7 cellular contexts compared by ENCODE assay signal in genomic region chr11:110093407-110094297, GRCh38. TPM values are rescaled to one million over a fixed set of nuclear protein-coding genes. Genes with fewer than 3 reads are reported as not detected.
DNase-seq lines count a peak whose midpoint lies in the region; ATAC-seq and TF ChIP-seq lines count a peak whose summit lies in the region.

No MANE protein-coding gene starts in this region.

- H3K27ac Mint-ChIP-seq in stimulated activated naive CD8-positive, alpha-beta T cell treated with anti-CD3 and anti-CD28 coated beads, Interleukin-15, Interleukin-2, amounts not matched to agents 100 ng/mL and 50 ng/mL, for 24 hours = no peak overlapping the region

- DNase-seq in GM04503 (ENCODE audit: low read depth) (peak; percentile 27), SK-N-MC (ENCODE audit: low read depth, low spot score) (no peak), dorsolateral prefrontal cortex (peak; percentile 49 to 78 (median 62))

- TF ChIP-seq RAD21 in liver (IDR thresholded peaks at IDR 0.05) = peak in 1 of 2 donors; percentile 6

- H3K27ac ChIP-seq in HUES6 (ENCODE audit: low read depth, low read length) (no peak overlapping the region), SK-N-MC (no peak overlapping the region), dorsolateral prefrontal cortex (peak overlapping the region; percentile 78 to 99 (median 95)), liver (ENCODE audit: low read depth in 1 of 2, low read length in 2 of 2) (peak overlapping the region; percentile 89 to 90)

- H3K9ac ChIP-seq in HUES6 (ENCODE audit: low read length) (peak overlapping the region; percentile 89), SK-N-MC (ENCODE audit: insufficient read length) (peak overlapping the region; percentile 78), liver (ENCODE audit: low read depth in 1 of 2, low read length in 2 of 2) (peak overlapping the region; percentile 43 to 73)

- H3K27me3 ChIP-seq in HUES6 (ENCODE audit: control insufficient read depth, insufficient read depth, low read length) = peaks cover 37% of the 10 kb centered on the region
- no peaks in the 10 kb centered on the region for H3K27me3 ChIP-seq in dorsolateral prefrontal cortex
- H3K27me3 ChIP-seq in liver (ENCODE audit: control insufficient read depth in 4 of 4, insufficient read depth in 4 of 4, low read length in 3 of 4) = no peaks in the 10 kb centered on the region

- TF ChIP-seq CTCF in dorsolateral prefrontal cortex (IDR thresholded peaks at IDR 0.05 in 54 of 56, conservative IDR thresholded peaks at IDR 0.05 in 2 of 56; ENCODE audit: low read depth in 1 of 56, partially characterized antibody in 56 of 56) (peak in 5 of 56 donors; percentile 5 to 23 (median 15)), liver (IDR thresholded peaks at IDR 0.05; ENCODE audit: low read depth, low read length, missing input control) (no peak)

- H3K9me3 ChIP-seq in HUES6 (ENCODE audit: control insufficient read depth, insufficient read depth, low read depth, low read length) (no peaks in the 10 kb centered on the region), SK-N-MC (ENCODE audit: low read depth, low read length) (no peaks in the 10 kb centered on the region), liver (ENCODE audit: control insufficient read depth in 4 of 4, low read length in 3 of 4) (no peaks in the 10 kb centered on the region)

- H3K4me1 ChIP-seq in HUES6 (ENCODE audit: control insufficient read depth, insufficient read depth, low read length) (peaks cover 19% of the 10 kb centered on the region), liver (ENCODE audit: control insufficient read depth in 4 of 4, insufficient read depth in 4 of 4, low read length in 3 of 4) (peaks cover 1 to 22% (median 11%) of the 10 kb centered on the region in 4 donors)

- H3K4me1 Mint-ChIP-seq in stimulated activated naive CD8-positive, alpha-beta T cell treated with anti-CD3 and anti-CD28 coated beads, Interleukin-15, Interleukin-2, amounts not matched to agents 100 ng/mL and 50 ng/mL, for 24 hours (ENCODE audit: low read depth) = peaks cover 16% of the 10 kb centered on the region

- ATAC-seq in GM21423 (IDR thresholded peaks at IDR 0.05; ENCODE audit: unreplicated experiment) = peak; percentile 11

- no peaks in the 10 kb centered on the region for H3K36me3 Mint-ChIP-seq in stimulated activated naive CD8-positive, alpha-beta T cell treated with anti-CD3 and anti-CD28 coated beads, Interleukin-15, Interleukin-2, amounts not matched to agents 100 ng/mL and 50 ng/mL, for 24 hours (ENCODE audit: low read depth)

- peak overlapping the region; percentile 75 for H3K4me3 Mint-ChIP-seq in stimulated activated naive CD8-positive, alpha-beta T cell treated with anti-CD3 and anti-CD28 coated beads, Interleukin-15, Interleukin-2, amounts not matched to agents 100 ng/mL and 50 ng/mL, for 24 hours

- WGBS in liver = 1% methylated on average over 80 of the region's 80 CpGs

- intact Hi-C loops in dorsolateral prefrontal cortex (cut with DNase I) = loop anchor here (2.0 to 5.0 kb wide), 8 partner anchors 39 to 339 kb away; partner anchors contain the start of gene RDX (in 1 of the 2)

- no peaks in the 10 kb centered on the region for H3K9me3 Mint-ChIP-seq in stimulated activated naive CD8-positive, alpha-beta T cell treated with anti-CD3 and anti-CD28 coated beads, Interleukin-15, Interleukin-2, amounts not matched to agents 100 ng/mL and 50 ng/mL, for 24 hours

- H3K27me3 Mint-ChIP-seq in stimulated activated naive CD8-positive, alpha-beta T cell treated with anti-CD3 and anti-CD28 coated beads, Interleukin-15, Interleukin-2, amounts not matched to agents 100 ng/mL and 50 ng/mL, for 24 hours = peaks cover 46% of the 10 kb centered on the region

- H3K4me3 ChIP-seq in HUES6 (ENCODE audit: low read depth, low read length) (peak overlapping the region; percentile 99), SK-N-MC (peak overlapping the region; percentile 90), dorsolateral prefrontal cortex (peak overlapping the region; percentile 40 to 91 (median 79)), liver (ENCODE audit: low read depth in 1 of 3, low read length in 3 of 3) (peak overlapping the region; percentile 79 to 88 (median 86))

- no peaks in the 10 kb centered on the region for H3K36me3 ChIP-seq in HUES6 (ENCODE audit: control insufficient read depth, insufficient read depth, low read length)
- no peaks in the 10 kb centered on the region for H3K36me3 ChIP-seq in SK-N-MC (ENCODE audit: insufficient read depth, low read length)
- no peaks in the 10 kb centered on the region for H3K36me3 ChIP-seq in liver (ENCODE audit: control insufficient read depth in 4 of 4, insufficient read depth in 3 of 4, low read depth in 1 of 4, low read length in 3 of 4)

TF ChIP-seq in liver, 16 proteins besides CTCF, POLR2A, EP300 and RAD21:
- peak in 1 of 2 donors; percentile 3 for TF ChIP-seq RXRA (IDR thresholded peaks at IDR 0.05)
- no peak for TF ChIP-seq FOXA2 (IDR thresholded peaks at IDR 0.05)
- no peak for TF ChIP-seq HNF4G (IDR thresholded peaks at IDR 0.05)
- TF ChIP-seq YY1 (IDR thresholded peaks at IDR 0.05) = peak; percentile 75

RNA-seq across cellular contexts. Expression of gene ZC3H12C, which starts 0.5 kb away (rescaled TPM):
- total RNA-seq in dorsolateral prefrontal cortex (10 to 100 TPM; 11.6 to 30.2 (median 18.3) TPM), liver (1 to 10 TPM; 3.3 to 9.6 TPM)
- polyA plus RNA-seq in liver = 1 to 10 TPM in 1 of 2 donors, under 1 TPM in 1; 0.92 to 1.3 TPM

Comparison
In these comparisons a context has a peak if more than half of its experiments do, and no peak if none do; other contexts are left out.
1. H3K27ac ChIP-seq: peak in dorsolateral prefrontal cortex (59 of 59) and liver (2 of 2); none in HUES6 (single experiment) and SK-N-MC (single experiment).
2. Peak in every context shown above with its lines, with median percentiles within 50 percentile points of each other: H3K4me3 ChIP-seq and H3K9ac ChIP-seq.